1 cellular context compared by ENCODE assay signal in the genomic region with DNA sequence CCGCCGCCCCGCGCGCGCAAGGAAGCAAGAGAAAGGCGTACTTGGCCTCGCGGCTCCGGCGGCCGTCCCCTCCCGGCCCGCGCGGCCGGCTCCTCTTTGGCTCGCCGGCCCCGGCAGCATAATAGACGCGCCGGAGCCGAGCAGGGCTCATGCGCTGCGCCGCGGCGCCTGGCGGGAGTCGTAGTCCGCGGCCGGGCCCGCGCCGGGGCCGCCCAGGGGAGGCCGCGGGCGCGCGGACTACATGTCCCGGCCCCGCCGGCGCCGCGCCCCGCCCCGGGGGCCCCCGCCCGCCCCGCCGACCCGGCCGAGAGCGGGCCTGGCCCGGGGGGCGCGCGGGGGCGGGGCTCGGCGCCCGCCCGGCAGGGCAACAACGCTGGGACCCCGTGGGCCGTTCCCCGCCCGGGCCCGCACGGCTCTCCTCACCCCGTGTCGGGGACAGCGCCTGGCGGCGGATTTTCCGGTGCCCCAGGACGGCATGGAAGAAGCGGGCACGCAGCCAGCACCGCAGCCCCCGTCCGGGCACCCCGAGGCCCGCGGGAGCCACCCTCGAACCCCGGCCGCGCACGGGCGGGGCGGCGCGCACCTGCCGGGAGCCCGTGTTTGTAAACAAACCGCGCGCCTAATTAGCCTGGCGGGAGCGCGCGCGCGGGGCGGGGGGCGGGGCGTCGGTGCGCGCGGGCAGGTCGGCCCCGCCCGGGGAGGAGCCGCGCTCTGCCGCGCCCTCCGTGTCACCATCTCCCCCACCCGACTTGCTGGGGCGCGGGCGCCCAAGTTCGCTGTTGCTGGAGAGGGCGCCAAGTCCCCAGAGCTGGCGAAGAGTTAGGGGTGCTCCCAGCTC.
A peak's percentile ranks its signal among the peaks of the same experiment; 100 is the strongest.
TF ChIP-seq lines count a peak whose summit lies in the region.

Gene BRD3 (minus strand): TSS at position 123 of the 838 bp plus-strand sequence. CDS start 14,549 bp downstream, outside the sequence.

TF ChIP-seq in GM12878, 131 proteins besides CTCF, POLR2A, EP300 and RAD21 (continued from another document and continues in another):
- TF ChIP-seq, protein P1, sequence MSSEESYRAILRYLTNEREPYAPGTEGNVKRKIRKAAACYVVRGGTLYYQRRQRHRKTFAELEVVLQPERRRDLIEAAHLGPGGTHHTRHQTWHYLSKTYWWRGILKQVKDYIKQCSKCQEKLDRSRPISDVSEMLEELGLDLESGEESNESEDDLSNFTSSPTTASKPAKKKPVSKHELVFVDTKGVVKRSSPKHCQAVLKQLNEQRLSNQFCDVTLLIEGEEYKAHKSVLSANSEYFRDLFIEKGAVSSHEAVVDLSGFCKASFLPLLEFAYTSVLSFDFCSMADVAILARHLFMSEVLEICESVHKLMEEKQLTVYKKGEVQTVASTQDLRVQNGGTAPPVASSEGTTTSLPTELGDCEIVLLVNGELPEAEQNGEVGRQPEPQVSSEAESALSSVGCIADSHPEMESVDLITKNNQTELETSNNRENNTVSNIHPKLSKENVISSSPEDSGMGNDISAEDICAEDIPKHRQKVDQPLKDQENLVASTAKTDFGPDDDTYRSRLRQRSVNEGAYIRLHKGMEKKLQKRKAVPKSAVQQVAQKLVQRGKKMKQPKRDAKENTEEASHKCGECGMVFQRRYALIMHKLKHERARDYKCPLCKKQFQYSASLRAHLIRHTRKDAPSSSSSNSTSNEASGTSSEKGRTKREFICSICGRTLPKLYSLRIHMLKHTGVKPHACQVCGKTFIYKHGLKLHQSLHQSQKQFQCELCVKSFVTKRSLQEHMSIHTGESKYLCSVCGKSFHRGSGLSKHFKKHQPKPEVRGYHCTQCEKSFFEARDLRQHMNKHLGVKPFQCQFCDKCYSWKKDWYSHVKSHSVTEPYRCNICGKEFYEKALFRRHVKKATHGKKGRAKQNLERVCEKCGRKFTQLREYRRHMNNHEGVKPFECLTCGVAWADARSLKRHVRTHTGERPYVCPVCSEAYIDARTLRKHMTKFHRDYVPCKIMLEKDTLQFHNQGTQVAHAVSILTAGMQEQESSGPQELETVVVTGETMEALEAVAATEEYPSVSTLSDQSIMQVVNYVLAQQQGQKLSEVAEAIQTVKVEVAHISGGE (CRISPR knock-in tag; IDR thresholded peaks at IDR 0.05): no peak
- TF ChIP-seq, protein P2, sequence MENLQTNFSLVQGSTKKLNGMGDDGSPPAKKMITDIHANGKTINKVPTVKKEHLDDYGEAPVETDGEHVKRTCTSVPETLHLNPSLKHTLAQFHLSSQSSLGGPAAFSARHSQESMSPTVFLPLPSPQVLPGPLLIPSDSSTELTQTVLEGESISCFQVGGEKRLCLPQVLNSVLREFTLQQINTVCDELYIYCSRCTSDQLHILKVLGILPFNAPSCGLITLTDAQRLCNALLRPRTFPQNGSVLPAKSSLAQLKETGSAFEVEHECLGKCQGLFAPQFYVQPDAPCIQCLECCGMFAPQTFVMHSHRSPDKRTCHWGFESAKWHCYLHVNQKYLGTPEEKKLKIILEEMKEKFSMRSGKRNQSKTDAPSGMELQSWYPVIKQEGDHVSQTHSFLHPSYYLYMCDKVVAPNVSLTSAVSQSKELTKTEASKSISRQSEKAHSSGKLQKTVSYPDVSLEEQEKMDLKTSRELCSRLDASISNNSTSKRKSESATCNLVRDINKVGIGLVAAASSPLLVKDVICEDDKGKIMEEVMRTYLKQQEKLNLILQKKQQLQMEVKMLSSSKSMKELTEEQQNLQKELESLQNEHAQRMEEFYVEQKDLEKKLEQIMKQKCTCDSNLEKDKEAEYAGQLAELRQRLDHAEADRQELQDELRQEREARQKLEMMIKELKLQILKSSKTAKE (IDR thresholded peaks at IDR 0.05; ENCODE audit: low read depth, poor library complexity, severe bottlenecking): no peak
- TF ChIP-seq SIX5 (IDR thresholded peaks at IDR 0.05; ENCODE audit: low read depth, low read length, severe bottlenecking) (peak; percentile 82), BRCA1 (IDR thresholded peaks at IDR 0.05; ENCODE audit: low read depth, low read length) (no peak), SMARCA5 (IDR thresholded peaks at IDR 0.05) (peak; percentile 70), ZNF687 (IDR thresholded peaks at IDR 0.05) (0 out of 2 replicates have a peak, but pooled peaks have one; percentile 16), BCL11A (IDR thresholded peaks at IDR 0.05; ENCODE audit: low read depth, low read length) (no peak), FOS (IDR thresholded peaks at IDR 0.05; ENCODE audit: borderline replicate concordance, extremely low read depth, insufficient read length) (no peak), RFX5 (IDR thresholded peaks at IDR 0.05; ENCODE audit: low read depth, low read length) (no peak), ZBED1 (IDR thresholded peaks at IDR 0.05; ENCODE audit: borderline replicate concordance) (no peak), ESRRA (IDR thresholded peaks at IDR 0.05; ENCODE audit: low read length) (no peak), NFXL1 (IDR thresholded peaks at IDR 0.05; ENCODE audit: borderline replicate concordance) (no peak; the same call in 1 of the 2 replicates), CHD1 (IDR thresholded peaks at IDR 0.05; ENCODE audit: low read depth, low read length) (no peak), TARDBP (IDR thresholded peaks at IDR 0.05; ENCODE audit: borderline replicate concordance) (no peak), ATF7 (IDR thresholded peaks at IDR 0.05; ENCODE audit: low read depth) (no peak), NBN (IDR thresholded peaks at IDR 0.05) (no peak), YBX1 (IDR thresholded peaks at IDR 0.05) (no peak), RELA (IDR thresholded peaks at IDR 0.05; ENCODE audit: borderline replicate concordance, partially characterized antibody) (peak; percentile 7), STAT1 (conservative IDR thresholded peaks at IDR 0.05) (0 out of 2 replicates have a peak, but pooled peaks have one; percentile 51), SPI1 (IDR thresholded peaks at IDR 0.05; ENCODE audit: borderline replicate concordance, insufficient read depth, low read depth, low read length) (no peak), HCFC1 (IDR thresholded peaks at IDR 0.05; ENCODE audit: low read length) (peak; percentile 87), EGR1 (IDR thresholded peaks at IDR 0.05; ENCODE audit: borderline replicate concordance in 1 of 2, low read depth in 2 of 2, low read length in 2 of 2) (peak in 1 of 2 experiments; percentile 63; a peak in 2 of 3 replicates), HDAC2 (IDR thresholded peaks at IDR 0.05) (no peak), ZNF217 (IDR thresholded peaks at IDR 0.05) (0 out of 2 replicates have a peak, but pooled peaks have one; percentile 45), TBL1XR1 (IDR thresholded peaks at IDR 0.05; ENCODE audit: low read depth, low read length) (no peak), RCOR1 (conservative IDR thresholded peaks at IDR 0.05; ENCODE audit: low read depth, low read length) (no peak), E2F4 (IDR thresholded peaks at IDR 0.05; ENCODE audit: low read depth, low read length) (no peak), PML (IDR thresholded peaks at IDR 0.05; ENCODE audit: low read length) (no peak), NR2C1 (IDR thresholded peaks at IDR 0.05) (peak; percentile 43), PAX5 (IDR thresholded peaks at IDR 0.05; ENCODE audit: borderline replicate concordance, low read depth, low read length) (no peak), GATAD2B (conservative IDR thresholded peaks at IDR 0.05; ENCODE audit: low read depth) (peak; percentile 90; the same call in 1 of the 2 replicates), NR2F1 (conservative IDR thresholded peaks at IDR 0.05) (peak; percentile 76), TAF1 (IDR thresholded peaks at IDR 0.05; ENCODE audit: borderline replicate concordance, low read depth, low read length) (no peak), MYC (IDR thresholded peaks at IDR 0.05; ENCODE audit: insufficient read depth, insufficient read length, insufficient replicate concordance, low read length, severe bottlenecking) (no peak), NRF1 (conservative IDR thresholded peaks at IDR 0.05; ENCODE audit: low read depth, low read length) (no peak)
- TF ChIP-seq, protein P3, sequence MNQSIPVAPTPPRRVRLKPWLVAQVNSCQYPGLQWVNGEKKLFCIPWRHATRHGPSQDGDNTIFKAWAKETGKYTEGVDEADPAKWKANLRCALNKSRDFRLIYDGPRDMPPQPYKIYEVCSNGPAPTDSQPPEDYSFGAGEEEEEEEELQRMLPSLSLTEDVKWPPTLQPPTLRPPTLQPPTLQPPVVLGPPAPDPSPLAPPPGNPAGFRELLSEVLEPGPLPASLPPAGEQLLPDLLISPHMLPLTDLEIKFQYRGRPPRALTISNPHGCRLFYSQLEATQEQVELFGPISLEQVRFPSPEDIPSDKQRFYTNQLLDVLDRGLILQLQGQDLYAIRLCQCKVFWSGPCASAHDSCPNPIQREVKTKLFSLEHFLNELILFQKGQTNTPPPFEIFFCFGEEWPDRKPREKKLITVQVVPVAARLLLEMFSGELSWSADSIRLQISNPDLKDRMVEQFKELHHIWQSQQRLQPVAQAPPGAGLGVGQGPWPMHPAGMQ (IDR thresholded peaks at IDR 0.05; ENCODE audit: borderline replicate concordance): no peak
- TF ChIP-seq, protein P4, sequence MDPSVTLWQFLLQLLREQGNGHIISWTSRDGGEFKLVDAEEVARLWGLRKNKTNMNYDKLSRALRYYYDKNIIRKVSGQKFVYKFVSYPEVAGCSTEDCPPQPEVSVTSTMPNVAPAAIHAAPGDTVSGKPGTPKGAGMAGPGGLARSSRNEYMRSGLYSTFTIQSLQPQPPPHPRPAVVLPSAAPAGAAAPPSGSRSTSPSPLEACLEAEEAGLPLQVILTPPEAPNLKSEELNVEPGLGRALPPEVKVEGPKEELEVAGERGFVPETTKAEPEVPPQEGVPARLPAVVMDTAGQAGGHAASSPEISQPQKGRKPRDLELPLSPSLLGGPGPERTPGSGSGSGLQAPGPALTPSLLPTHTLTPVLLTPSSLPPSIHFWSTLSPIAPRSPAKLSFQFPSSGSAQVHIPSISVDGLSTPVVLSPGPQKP (IDR thresholded peaks at IDR 0.05; ENCODE audit: low read depth, low read length): no peak
- TF ChIP-seq, protein P5, sequence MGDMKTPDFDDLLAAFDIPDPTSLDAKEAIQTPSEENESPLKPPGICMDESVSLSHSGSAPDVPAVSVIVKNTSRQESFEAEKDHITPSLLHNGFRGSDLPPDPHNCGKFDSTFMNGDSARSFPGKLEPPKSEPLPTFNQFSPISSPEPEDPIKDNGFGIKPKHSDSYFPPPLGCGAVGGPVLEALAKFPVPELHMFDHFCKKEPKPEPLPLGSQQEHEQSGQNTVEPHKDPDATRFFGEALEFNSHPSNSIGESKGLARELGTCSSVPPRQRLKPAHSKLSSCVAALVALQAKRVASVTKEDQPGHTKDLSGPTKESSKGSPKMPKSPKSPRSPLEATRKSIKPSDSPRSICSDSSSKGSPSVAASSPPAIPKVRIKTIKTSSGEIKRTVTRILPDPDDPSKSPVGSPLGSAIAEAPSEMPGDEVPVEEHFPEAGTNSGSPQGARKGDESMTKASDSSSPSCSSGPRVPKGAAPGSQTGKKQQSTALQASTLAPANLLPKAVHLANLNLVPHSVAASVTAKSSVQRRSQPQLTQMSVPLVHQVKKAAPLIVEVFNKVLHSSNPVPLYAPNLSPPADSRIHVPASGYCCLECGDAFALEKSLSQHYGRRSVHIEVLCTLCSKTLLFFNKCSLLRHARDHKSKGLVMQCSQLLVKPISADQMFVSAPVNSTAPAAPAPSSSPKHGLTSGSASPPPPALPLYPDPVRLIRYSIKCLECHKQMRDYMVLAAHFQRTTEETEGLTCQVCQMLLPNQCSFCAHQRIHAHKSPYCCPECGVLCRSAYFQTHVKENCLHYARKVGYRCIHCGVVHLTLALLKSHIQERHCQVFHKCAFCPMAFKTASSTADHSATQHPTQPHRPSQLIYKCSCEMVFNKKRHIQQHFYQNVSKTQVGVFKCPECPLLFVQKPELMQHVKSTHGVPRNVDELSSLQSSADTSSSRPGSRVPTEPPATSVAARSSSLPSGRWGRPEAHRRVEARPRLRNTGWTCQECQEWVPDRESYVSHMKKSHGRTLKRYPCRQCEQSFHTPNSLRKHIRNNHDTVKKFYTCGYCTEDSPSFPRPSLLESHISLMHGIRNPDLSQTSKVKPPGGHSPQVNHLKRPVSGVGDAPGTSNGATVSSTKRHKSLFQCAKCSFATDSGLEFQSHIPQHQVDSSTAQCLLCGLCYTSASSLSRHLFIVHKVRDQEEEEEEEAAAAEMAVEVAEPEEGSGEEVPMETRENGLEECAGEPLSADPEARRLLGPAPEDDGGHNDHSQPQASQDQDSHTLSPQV (IDR thresholded peaks at IDR 0.05): no peak
